In the genomic region with DNA sequence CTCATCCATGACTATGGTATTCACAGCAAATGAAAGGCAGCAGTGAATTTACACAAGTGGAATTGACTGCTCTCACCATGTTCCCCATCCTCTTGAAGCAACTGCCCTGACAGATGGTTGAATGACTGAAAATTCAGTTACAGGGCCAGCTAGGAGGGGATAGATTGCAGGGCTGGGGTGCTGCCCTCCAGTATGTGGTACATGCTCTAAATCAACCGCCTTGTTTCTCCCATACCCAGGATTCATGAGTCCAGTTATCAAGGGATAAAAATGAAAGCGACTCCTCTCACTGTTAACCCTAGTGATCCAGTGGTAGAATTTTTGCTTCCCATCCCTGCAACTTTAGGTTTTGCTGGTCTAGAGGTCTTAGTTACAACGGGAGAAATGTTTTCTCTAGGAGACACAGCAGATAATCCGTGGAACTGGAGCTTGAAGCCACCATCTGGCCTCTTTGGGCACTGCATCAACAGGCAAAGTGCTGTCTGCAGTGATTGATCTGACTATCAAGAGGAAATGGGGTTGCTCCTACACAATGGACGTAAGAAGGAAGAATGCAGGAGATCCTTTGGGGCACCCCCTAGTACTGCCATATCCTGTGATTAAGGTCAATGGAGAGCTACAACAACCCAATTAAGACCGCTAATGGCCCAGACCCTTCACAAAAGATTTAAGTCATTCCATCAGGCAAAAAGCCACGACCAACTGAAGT, we compare ENCODE assay signal across 9 cellular contexts. TPM values are rescaled to one million over a fixed set of nuclear protein-coding genes. Genes with fewer than 3 reads are reported as not detected.
DNase-seq lines count a peak whose midpoint lies in the region; ATAC-seq, FAIRE-seq and TF ChIP-seq lines count a peak whose summit lies in the region.
"Had no signal": no experiment of that assay in that cellular context is flagged by ENCODE, and none has a peak within 500 bp of the region (broad histone marks: within the 10 kb centered on the region; RNA-seq: fewer than 3 reads in every experiment).

No MANE protein-coding gene starts in this region.

- no peaks in the 10 kb centered on the region for H3K9me3 ChIP-seq in HAP-1

- FAIRE-seq in TTC549 (lab: Jason Lieb, UNC) = peak; percentile 42

- BruUV-seq in MCF 10A (replicated peaks; lab: Mats Ljungman, UMichigan) = no TSS peak

- peaks cover 6% of the 10 kb centered on the region for H3K4me1 Mint-ChIP-seq in MCF 10A (ENCODE audit: insufficient read depth, unreplicated experiment)

- no peaks in the 10 kb centered on the region for H3K27me3 Mint-ChIP-seq in MCF 10A (ENCODE audit: insufficient read depth, unreplicated experiment)

- H3K4me3 Mint-ChIP-seq in MCF 10A (ENCODE audit: unreplicated experiment) = no peak overlapping the region
- H3K4me3 Mint-ChIP-seq: dendritic cell treated with granulocyte-macrophage colony-stimulating factor and Interleukin-4, amounts not matched to agents 40 ng/mL and 50 ng/mL, for 4 days had no signal

- peaks cover 21% of the 10 kb centered on the region for H3K36me3 Mint-ChIP-seq in MCF 10A (ENCODE audit: insufficient read depth, unreplicated experiment)

- intact Hi-C loops in MCF 10A (cut with micrococcal nuclease) = loop anchor here (1.0 kb wide), 1 partner anchor 191 kb away; no protein-coding TSS in a partner anchor

- no peaks in the 10 kb centered on the region for H3K36me3 ChIP-seq in HAP-1 (replicated peaks)

- no peak overlapping the region for H3K27ac Mint-ChIP-seq in MCF 10A (ENCODE audit: low read depth, unreplicated experiment)

- DNase-seq in DMS53 treated with DMSO at 0.1 percent for 48 hours (lab: John Stamatoyannopoulos, UW; ENCODE audit: unreplicated experiment) = peak; percentile 1
- DNase-seq in HAP-1 (ENCODE audit: low spot score in 2 of 2) = peak; percentile 52 to 75
- DNase-seq in NCI-H187 (lab: John Stamatoyannopoulos, UW) = peak; percentile 41 to 48
- peak; percentile 68 for DNase-seq in MCF 10A (ENCODE audit: unreplicated experiment)
- peak; percentile 84 for DNase-seq in islet precursor cell
- DNase-seq in stimulated activated CD4-positive, alpha-beta T cell treated with anti-CD3 and anti-CD28 coated beads, Interleukin-4, amount 100 ng/mL, for 1 hour = peak; percentile 48

- H3K9me3 Mint-ChIP-seq in MCF 10A (ENCODE audit: unreplicated experiment) = no peaks in the 10 kb centered on the region
- H3K9me3 Mint-ChIP-seq: dendritic cell treated with granulocyte-macrophage colony-stimulating factor and Interleukin-4, amounts not matched to agents 40 ng/mL and 50 ng/mL, for 4 days had no signal

- no peak for ATAC-seq in GM19397 (IDR thresholded peaks at IDR 0.05; ENCODE audit: unreplicated experiment)

- peak; percentile 76 for TF ChIP-seq CTCF in MCF 10A (IDR thresholded peaks at IDR 0.05; ENCODE audit: unreplicated experiment)

- POLR2A ChIA-PET in MCF 10A (lab: Yijun Ruan, JAX) = interaction anchor here (0.9 to 3.3 kb wide), 8 partner anchors 11 to 75 kb away, joined by 3 to 29 read pairs (median 4); a partner anchor contains a TSS

- in situ Hi-C loops in HAP-1 (cut with MboI; ENCODE audit: low sequenced_read_pairs) = no loop called here

- no peaks in the 10 kb centered on the region; the same call in 1 of the 2 replicates for H3K4me1 ChIP-seq in HAP-1

- no peak overlapping the region for H3K4me3 ChIP-seq in HAP-1

- CTCF ChIA-PET in MCF 10A (lab: Yijun Ruan, JAX) = interaction anchor here (0.6 to 3.8 kb wide), 29 partner anchors 9 to 112 kb away, joined by 3 to 9 read pairs (median 4); a partner anchor contains a TSS

- H3K27me3 ChIP-seq in HAP-1 (ENCODE audit: low read depth) = no peaks in the 10 kb centered on the region

RNA-seq across cellular contexts. Expression of a gene that starts 32.0 kb away (rescaled TPM):
- 39.2 and 51.4 TPM in 2 replicates for total RNA-seq in MCF 10A (2022)

RNA-seq across cellular contexts. Expression of a gene that starts 49.0 kb away (rescaled TPM):
- 15.4 and 17.2 TPM in 2 replicates for total RNA-seq in MCF 10A (2022)

Comparison
In these comparisons a context has a peak if more than half of its experiments do, and no peak if none do; other contexts are left out.
1. DNase-seq: peak in every context shown above with its lines; median percentile 84 in islet precursor cell; 68 in MCF 10A; 64 in HAP-1; 48 in stimulated activated CD4-positive, alpha-beta T cell treated with anti-CD3 and anti-CD28 coated beads, Interleukin-4, amount 100 ng/mL, for 1 hour; 44 in NCI-H187; 1 in DMS53 treated with DMSO at 0.1 percent for 48 hours.